In the genomic region with DNA sequence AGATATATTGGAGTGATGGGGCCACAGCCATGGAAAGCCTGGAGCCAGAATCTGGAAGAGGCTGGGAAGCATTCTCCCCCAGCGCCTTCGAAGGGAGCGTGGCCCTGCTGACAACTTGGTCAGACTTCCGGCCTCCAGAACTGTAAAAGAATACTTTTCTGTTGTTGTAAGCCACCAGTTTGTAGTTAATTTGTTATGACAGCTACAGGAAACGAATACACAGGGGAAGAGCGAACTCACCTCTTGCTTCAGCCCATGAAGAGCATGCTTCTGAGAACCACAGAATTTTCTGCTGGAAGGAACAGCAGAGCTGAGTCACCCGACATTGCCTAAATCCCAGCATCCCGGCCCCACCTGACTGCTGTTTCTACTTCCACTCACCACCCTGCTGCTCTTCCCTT, we compare ENCODE assay signal across 8 cellular contexts.
DNase-seq lines count a peak whose midpoint lies in the region; ATAC-seq and TF ChIP-seq lines count a peak whose summit lies in the region.
"Had no signal": no experiment of that assay in that cellular context is flagged by ENCODE, and none has a peak within 500 bp of the region (broad histone marks: within the 10 kb centered on the region; RNA-seq: fewer than 3 reads in every experiment).

No MANE protein-coding gene starts in this region.

- in situ Hi-C loops in GM23248 (cut with MboI) = no loop called here

- H3K9ac ChIP-seq in GM23248 (peak overlapping the region; percentile 58), skeletal muscle tissue (ENCODE audit: low read depth in 1 of 3, low read length in 3 of 3) (no peak overlapping the region)

- H3K4me3 ChIP-seq in GM23248 (no peak overlapping the region), fibroblast of pulmonary artery (replicated peaks; ENCODE audit: low read depth, low read length) (no peak overlapping the region), skeletal muscle tissue (ENCODE audit: low read length in 3 of 3) (no peak overlapping the region)

- TF ChIP-seq CTCF in RWPE1 (conservative IDR thresholded peaks at IDR 0.05; ENCODE audit: low read depth) (no peak), fibroblast of pulmonary artery (IDR thresholded peaks at IDR 0.05; ENCODE audit: low read length, missing control alignments) (no peak)

- H3K4me2 ChIP-seq in GM23248 (ENCODE audit: unreplicated experiment) = peak overlapping the region; percentile 55

- no peak for ATAC-seq in GM21515 (IDR thresholded peaks at IDR 0.05; ENCODE audit: unreplicated experiment)

- H3F3A ChIP-seq in GM23248 (ENCODE audit: insufficient read depth) = peaks cover 20% of the 10 kb centered on the region

- H3K9me3 ChIP-seq in GM23248 (ENCODE audit: low read depth) (no peaks in the 10 kb centered on the region), skeletal muscle tissue (ENCODE audit: control insufficient read depth in 3 of 3, low read length in 3 of 3) (no peaks in the 10 kb centered on the region)

- H3K36me3 ChIP-seq in GM23248 (ENCODE audit: low read depth) = no peaks in the 10 kb centered on the region
- no peaks in the 10 kb centered on the region for H3K36me3 ChIP-seq in skeletal muscle tissue (ENCODE audit: control insufficient read depth in 3 of 3, insufficient read depth in 3 of 3, low read length in 3 of 3)

- H4K20me1 ChIP-seq in GM23248 (ENCODE audit: insufficient read depth) = no peaks in the 10 kb centered on the region

- DNase-seq in GM23248 (peak; percentile 99), RWPE1 (ENCODE audit: low spot score) (peak; percentile 67), fibroblast of pulmonary artery (ENCODE audit: low read depth) (peak; percentile 98), NCI-H146 treated with DMSO at 0.1 percent for 48 hours (lab: John Stamatoyannopoulos, UW; ENCODE audit: unreplicated experiment) (no peak), COLO829 (ENCODE audit: low spot score) (no peak)
- DNase-seq: activated CD4-positive, alpha-beta T cell treated with anti-CD3 and anti-CD28 coated beads for 4 hours had no signal

- peaks cover 19% of the 10 kb centered on the region for H3K4me1 ChIP-seq in GM23248 (ENCODE audit: insufficient read depth)
- H3K4me1 ChIP-seq in skeletal muscle tissue (ENCODE audit: control insufficient read depth in 3 of 3, insufficient read depth in 3 of 3, low read length in 3 of 3) = peaks cover 2 to 20% (median 11%) of the 10 kb centered on the region in 3 donors

- H3K79me2 ChIP-seq in GM23248 (ENCODE audit: insufficient read depth) = no peaks in the 10 kb centered on the region

- CTCF ChIA-PET in RWPE1 (lab: Yijun Ruan, JAX) = no interaction called here

- H3K27ac ChIP-seq in GM23248 (peak overlapping the region; percentile 81), RWPE1 (peak overlapping the region; percentile 94), skeletal muscle tissue (ENCODE audit: low read depth, low read length) (peak overlapping the region; percentile 36)

- H3K27me3 ChIP-seq in GM23248 (replicated peaks; ENCODE audit: insufficient read depth) (no peaks in the 10 kb centered on the region), skeletal muscle tissue (ENCODE audit: control insufficient read depth in 3 of 3, insufficient read depth in 3 of 3, low read length in 3 of 3) (no peaks in the 10 kb centered on the region)

- WGBS in GM23248 (ENCODE audit: low coverage in 1 of 2, low lambda C conversion rate in 2 of 2, missing lambda C conversion rate in 2 of 2), 2 experiments = 6 to 13% methylated on average over 8 of the region's 8 CpGs

- H3K9me2 ChIP-seq in GM23248 (ENCODE audit: insufficient read depth) = no peaks in the 10 kb centered on the region

- H2AFZ ChIP-seq in GM23248 = no peak overlapping the region

- POLR2A ChIA-PET in RWPE1 (lab: Yijun Ruan, JAX; ENCODE audit: low non-redundant PET) = no interaction called here

Comparison
In these comparisons a context has a peak if more than half of its experiments do, and no peak if none do; other contexts are left out.
1. DNase-seq: peak in GM23248 (single experiment), RWPE1 (single experiment) and fibroblast of pulmonary artery (single experiment); none in NCI-H146 treated with DMSO at 0.1 percent for 48 hours (single experiment) and COLO829 (single experiment).
2. H3K27ac ChIP-seq: peak in every context shown above with its lines; median percentile 94 in RWPE1; 81 in GM23248; 36 in skeletal muscle tissue.